Comparison of ENCODE assay signal across 18 cellular contexts in the genomic region with DNA sequence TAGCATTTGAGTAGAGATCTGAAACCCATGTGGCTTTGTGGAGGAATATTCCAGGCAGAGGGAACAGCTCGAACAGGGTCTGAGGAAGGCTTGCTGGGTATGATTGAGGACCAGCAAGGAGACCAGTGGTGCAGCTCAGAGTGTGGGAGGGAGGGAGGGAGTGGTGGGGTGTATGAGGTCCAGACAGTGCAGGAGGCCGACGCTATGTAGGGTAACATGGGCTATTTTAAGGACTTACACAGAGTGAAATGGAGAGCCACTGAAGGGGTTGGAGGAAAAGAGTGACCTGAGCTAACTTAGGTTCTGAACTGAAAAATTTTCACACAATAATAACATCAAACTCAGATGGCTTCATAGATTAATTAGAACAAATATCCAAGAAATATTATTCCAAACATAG. TPM values are rescaled to one million over a fixed set of nuclear protein-coding genes. Genes with fewer than 3 reads are reported as not detected.
"Had no signal": no experiment of that assay in that cellular context is flagged by ENCODE, and none has a peak within 500 bp of the region (broad histone marks: within the 10 kb centered on the region; RNA-seq: fewer than 3 reads in every experiment).

No MANE protein-coding gene starts in this region.

- H3K4me1 ChIP-seq: right lobe of liver had no signal

- H3K9me3 ChIP-seq: adrenal gland, esophagus muscularis mucosa, prostate gland, right lobe of liver, spleen, thoracic aorta had no signal

- H3K27ac ChIP-seq: adrenal gland, esophagus muscularis mucosa, prostate gland, right lobe of liver, spleen, thoracic aorta had no signal

- ATAC-seq: activated CD4-positive, CD25-positive, alpha-beta regulatory T cell treated with anti-CD3 and anti-CD28 coated beads, Interleukin-2, amount 50 U/mL, for 24 hours; activated CD8-positive, alpha-beta T cell treated with anti-CD3 and anti-CD28 coated beads, Interleukin-2, amount 10 ng/mL, durations not matched to agents 7 days and 5 days; right lobe of liver had no signal

- H3K4me1 Mint-ChIP-seq: nephron progenitor cell had no signal

- H3K4me3 ChIP-seq: adrenal gland, esophagus muscularis mucosa, prostate gland, right lobe of liver, spleen, thoracic aorta had no signal

- H3K27me3 ChIP-seq: adrenal gland, esophagus muscularis mucosa, right lobe of liver, spleen had no signal

- DNase-seq: activated CD8-positive, alpha-beta T cell treated with anti-CD3 and anti-CD28 coated beads, Interleukin-2, amount 10 ng/mL, durations not matched to agents 7 days and 5 days; activated naive CD4-positive, alpha-beta T cell treated with Interleukin-2 at 50 U/mL for 16 hours; adrenal gland; caudate nucleus; cortex of kidney; effector CD4-positive, alpha-beta T cell; kidney glomerular epithelial cell; nephron progenitor cell; occipital lobe; right lobe of liver; spleen; stimulated activated CD4-positive, alpha-beta T cell treated with anti-CD3 and anti-CD28 coated beads, Interleukin-1b, Interleukin-23, amount 100 ng/mL, for 48 hours; SW 1271 had no signal

- H3K4me3 Mint-ChIP-seq: activated CD8-positive, alpha-beta T cell treated with anti-CD3 and anti-CD28 coated beads, Interleukin-2, amount 10 ng/mL, durations not matched to agents 7 days and 5 days; nephron progenitor cell had no signal

- H3K27ac Mint-ChIP-seq: nephron progenitor cell had no signal

- H3K9me3 Mint-ChIP-seq: nephron progenitor cell had no signal

RNA-seq across cellular contexts. Expression of a gene that starts 43.9 kb away (rescaled TPM):
- total RNA-seq: activated CD8-positive, alpha-beta T cell treated with anti-CD3 and anti-CD28 coated beads, Interleukin-2, amount 10 ng/mL, durations not matched to agents 7 days and 5 days; SK-MEL-5 had no signal
